ENCODE assay signal across 23 cellular contexts in the genomic region with DNA sequence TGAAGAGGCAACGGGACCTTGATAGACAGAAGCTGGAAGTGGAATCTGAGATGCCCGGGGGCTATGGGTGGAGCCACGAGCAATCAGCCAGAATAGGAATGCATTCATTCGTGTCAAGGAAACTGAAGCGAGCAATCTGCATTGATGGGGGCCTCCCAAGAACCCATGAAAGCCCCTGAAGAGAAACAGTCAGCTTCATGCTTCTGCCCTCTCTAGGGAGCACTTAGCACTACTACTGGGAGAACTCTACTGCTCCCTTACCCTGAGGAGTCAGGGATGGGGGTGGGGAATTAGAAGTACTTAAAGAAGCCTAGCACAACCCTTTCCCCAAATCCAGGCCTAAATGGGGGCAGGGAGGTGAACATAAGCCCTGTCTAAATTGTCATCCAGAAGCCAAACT. TPM values are rescaled to one million over a fixed set of nuclear protein-coding genes. Genes with fewer than 3 reads are reported as not detected.
DNase-seq lines count a peak whose midpoint lies in the region; ATAC-seq and TF ChIP-seq lines count a peak whose summit lies in the region.
"Had no signal": no experiment of that assay in that cellular context is flagged by ENCODE, and none has a peak within 500 bp of the region (broad histone marks: within the 10 kb centered on the region; RNA-seq: fewer than 3 reads in every experiment).

No MANE protein-coding gene starts in this region.

- TF ChIP-seq CTCF in foreskin keratinocyte (conservative IDR thresholded peaks at IDR 0.05) (no peak), nephron progenitor cell (IDR thresholded peaks at IDR 0.05) (no peak), tibial artery (IDR thresholded peaks at IDR 0.05) (no peak)

- H3K27me3 Mint-ChIP-seq in nephron progenitor cell (ENCODE audit: low read depth, poor library complexity), result peaks cover 25% of the 10 kb centered on the region

- no peak overlapping the region for H3K27ac ChIP-seq in BLaER1 treated with 17β-estradiol and CSF1 and Interleukin-3, amounts not matched to agents 10 nM and 100 nM
- H3K27ac ChIP-seq in foreskin keratinocyte, result no peak overlapping the region
- H3K27ac ChIP-seq in tibial artery, result no peak overlapping the region
- H3K27ac ChIP-seq: PC-9 had no signal

- H3K9me3 ChIP-seq in BLaER1 treated with 17β-estradiol and CSF1 and Interleukin-3, amounts not matched to agents 10 nM and 100 nM (replicated peaks in 1 of 11), result peaks cover 8 to 18% (median 16%) of the 10 kb centered on the region in 11 experiments
- H3K9me3 ChIP-seq in tibial artery, result no peaks in the 10 kb centered on the region
- H3K9me3 ChIP-seq: HAP-1 had no signal

- H3K9ac ChIP-seq in BLaER1 treated with 17β-estradiol and CSF1 and Interleukin-3, amounts not matched to agents 10 nM and 100 nM, result no peak overlapping the region

- no peaks in the 10 kb centered on the region for H3K9me3 Mint-ChIP-seq in nephron progenitor cell
- H3K9me3 Mint-ChIP-seq: CD8-positive, alpha-beta memory T cell had no signal

- no peaks in the 10 kb centered on the region for H3K27me3 ChIP-seq in BLaER1 treated with 17β-estradiol and CSF1 and Interleukin-3, amounts not matched to agents 10 nM and 100 nM
- H3K27me3 ChIP-seq in foreskin keratinocyte, result peaks cover 67% of the 10 kb centered on the region
- H3K27me3 ChIP-seq in tibial artery, result peaks cover 0 to 5% of the 10 kb centered on the region in 2 donors

- H3K4me3 Mint-ChIP-seq in nephron progenitor cell, result no peak overlapping the region
- H3K4me3 Mint-ChIP-seq: CD8-positive, alpha-beta memory T cell had no signal

- intact Hi-C loops in tibial artery (cut with DNase I; ENCODE audit: low total_unique reads), result no loop called here

- H4K20me1 ChIP-seq in BLaER1 treated with 17β-estradiol and CSF1 and Interleukin-3, amounts not matched to agents 10 nM and 100 nM, result no peaks in the 10 kb centered on the region

- no peak overlapping the region for H3K4me3 ChIP-seq in BLaER1 treated with 17β-estradiol and CSF1 and Interleukin-3, amounts not matched to agents 10 nM and 100 nM
- H3K4me3 ChIP-seq in tibial artery, result no peak overlapping the region
- H3K4me3 ChIP-seq: HAP-1, PC-9 had no signal

- H3K4me2 ChIP-seq in BLaER1 treated with 17β-estradiol and CSF1 and Interleukin-3, amounts not matched to agents 10 nM and 100 nM, result peak overlapping the region in 9 of 11 experiments; percentile 24 to 63 (median 49); a peak in 15 of 22 replicates
- H3K4me2 ChIP-seq: PC-9 had no signal

- no peaks in the 10 kb centered on the region for H3K36me3 Mint-ChIP-seq in nephron progenitor cell (ENCODE audit: low read depth)
- H3K36me3 Mint-ChIP-seq: CD8-positive, alpha-beta memory T cell had no signal

- peaks cover 8% of the 10 kb centered on the region for H3K4me1 Mint-ChIP-seq in nephron progenitor cell
- H3K4me1 Mint-ChIP-seq: CD8-positive, alpha-beta memory T cell had no signal

- peak; percentile 31 for ATAC-seq in foreskin keratinocyte
- ATAC-seq in HG03135 (IDR thresholded peaks at IDR 0.05; ENCODE audit: unreplicated experiment), result no peak

- H3K27ac Mint-ChIP-seq in nephron progenitor cell, result no peak overlapping the region
- H3K27ac Mint-ChIP-seq: CD8-positive, alpha-beta memory T cell had no signal

- DNase-seq in ELF-1 (ENCODE audit: low read depth, low spot score), result peak; percentile 75
- DNase-seq in foreskin keratinocyte, result no peak
- peak; percentile 19 for DNase-seq in nephron progenitor cell
- no peak for DNase-seq in stimulated activated CD4-positive, alpha-beta T cell treated with anti-CD3 and anti-CD28 coated beads, Interleukin-4, amount 100 ng/mL, for 24 hours
- DNase-seq in tibial artery, result no peak
- DNase-seq: ACHN; C1 segment of cervical spinal cord; Calu3; CD8-positive, alpha-beta memory T cell; DMS153; GF-D8; KBM-7; NCI-H1105; NCI-H1694; NCI-H2081 treated with DMSO at 0.1 percent for 48 hours; NCI-H446 treated with DMSO at 0.1 percent for 48 hours; NCI-H526 treated with DMSO at 0.1 percent for 48 hours; PC-9; RPMI8226; SHP77 had no signal

- H3K4me1 ChIP-seq in BLaER1 treated with 17β-estradiol and CSF1 and Interleukin-3, amounts not matched to agents 10 nM and 100 nM, result peaks cover 14 to 33% (median 27%) of the 10 kb centered on the region in 10 experiments
- H3K4me1 ChIP-seq in foreskin keratinocyte, result no peaks in the 10 kb centered on the region
- H3K4me1 ChIP-seq in tibial artery, result no peaks in the 10 kb centered on the region
- H3K4me1 ChIP-seq: HAP-1 had no signal

- H3K36me3 ChIP-seq in BLaER1 treated with 17β-estradiol and CSF1 and Interleukin-3, amounts not matched to agents 10 nM and 100 nM, result no peaks in the 10 kb centered on the region
- no peaks in the 10 kb centered on the region for H3K36me3 ChIP-seq in tibial artery
- H3K36me3 ChIP-seq: HAP-1 had no signal

RNA-seq across cellular contexts. Expression of gene TCERG1, which starts 51.9 kb away (rescaled TPM):
- 59.0 and 68.1 TPM in 2 replicates for total RNA-seq in foreskin keratinocyte
- polyA plus RNA-seq in foreskin keratinocyte, result 26.4 and 33.1 TPM in 2 replicates

RNA-seq across cellular contexts. Expression of gene POU4F3, which starts 56.6 kb away (rescaled TPM):
- total RNA-seq in foreskin keratinocyte, result not detected in 2 replicates
- polyA plus RNA-seq in foreskin keratinocyte, result 0.04 TPM in 1 of 2 replicates, not detected in the other
- total RNA-seq: PC-9 had no signal
- polyA plus RNA-seq: CD8-positive, alpha-beta memory T cell had no signal

Comparison
In these comparisons a context has a peak if more than half of its experiments do, and no peak if none do; other contexts are left out.
1. DNase-seq: peak in ELF-1 (single experiment) and nephron progenitor cell (single experiment); none in foreskin keratinocyte (0 of 2), stimulated activated CD4-positive, alpha-beta T cell treated with anti-CD3 and anti-CD28 coated beads, Interleukin-4, amount 100 ng/mL, for 24 hours (single experiment) and tibial artery (0 of 2).